37 cellular contexts compared by ENCODE assay signal in genomic region chr2:102850888-102851287, GRCh38.
"Had no signal": no experiment of that assay in that cellular context is flagged by ENCODE, and none has a peak within 500 bp of the region (broad histone marks: within the 10 kb centered on the region; RNA-seq: fewer than 3 reads in every experiment).

No MANE protein-coding gene starts in this region.

- FAIRE-seq: astrocyte, TTC549 had no signal

- H3K9me3 Mint-ChIP-seq: activated CD4-positive, alpha-beta T cell treated with anti-CD3 and anti-CD28 coated beads, Interleukin-2, amount 10 ng/mL, durations not matched to agents 24 days and 14 days; activated T-helper 1 cell treated with anti-CD3 and anti-CD28 coated beads, Interleukin-12 subunit alpha, Interleukin-12 subunit beta, Interleukin-2, Interleukin-4 antibody, amounts not matched to agents 30 ng/mL and 10 ng/mL and 1 ng/mL, durations not matched to agents 14 hours and 24 hours and 36 hours had no signal

- H3K27me3 ChIP-seq: adrenal gland, body of pancreas, brain microvascular endothelial cell, breast epithelium had no signal

- H3K4me1 ChIP-seq: body of pancreas, breast epithelium had no signal

- H3K9me3 ChIP-seq: adrenal gland, breast epithelium had no signal

- H3K27ac Mint-ChIP-seq: activated B cell treated with CpG ODN at 0.5 μM for 24 hours; activated CD4-positive, alpha-beta memory T cell treated with anti-CD3 and anti-CD28 coated beads for 36 hours; activated CD4-positive, alpha-beta T cell treated with anti-CD3 and anti-CD28 coated beads, Interleukin-2, amount 10 ng/mL, durations not matched to agents 24 days and 14 days; activated CD8-positive, alpha-beta T cell treated with anti-CD3 and anti-CD28 coated beads for 36 hours; activated naive CD4-positive, alpha-beta T cell treated with anti-CD3 and anti-CD28 coated beads for 36 hours; activated naive CD4-positive, alpha-beta T cell treated with anti-CD3 and anti-CD28 coated beads, Interleukin-2, amount 50 U/mL, for 72 hours; activated naive CD8-positive, alpha-beta T cell treated with anti-CD3 and anti-CD28 coated beads for 36 hours; activated T-cell treated with anti-CD3 and anti-CD28 coated beads, Interleukin-2, amount 50 U/mL, for 72 hours; activated T-helper 1 cell treated with anti-CD3 and anti-CD28 coated beads, Interleukin-12 subunit alpha, Interleukin-12 subunit beta, Interleukin-2, Interleukin-4 antibody, amounts not matched to agents 30 ng/mL and 10 ng/mL and 1 ng/mL, durations not matched to agents 14 hours and 24 hours and 36 hours; activated T-helper 17 cell treated with anti-CD3 and anti-CD28 coated beads, Interleukin-2, amount 50 U/mL, for 72 hours; T-helper 1 cell treated with Interleukin-12 subunit alpha and Interleukin-12 subunit beta and Interleukin-4 antibody, amounts not matched to agents 30 μg/mL and 1 μg/mL, for 36 hours; T-helper 2 cell treated with Interferon-gamma antibody and Interleukin-4, amounts not matched to agents 5 μg/mL and 100 μg/mL, for 36 hours had no signal

- H3K4me3 ChIP-seq: adrenal gland, body of pancreas, breast epithelium had no signal

- H3K36me3 Mint-ChIP-seq: activated CD4-positive, alpha-beta memory T cell treated with anti-CD3 and anti-CD28 coated beads for 36 hours had no signal

- H3K4me3 Mint-ChIP-seq: activated B cell treated with CpG ODN at 0.5 μM for 24 hours; activated CD4-positive, alpha-beta memory T cell treated with anti-CD3 and anti-CD28 coated beads for 36 hours; activated CD4-positive, alpha-beta T cell treated with anti-CD3 and anti-CD28 coated beads, Interleukin-2, amount 10 ng/mL, durations not matched to agents 24 days and 14 days; activated CD8-positive, alpha-beta T cell treated with anti-CD3 and anti-CD28 coated beads for 36 hours; activated naive CD4-positive, alpha-beta T cell treated with anti-CD3 and anti-CD28 coated beads for 36 hours; activated naive CD8-positive, alpha-beta T cell treated with anti-CD3 and anti-CD28 coated beads for 36 hours; activated T-cell treated with anti-CD3 and anti-CD28 coated beads, Interleukin-2, amount 50 U/mL, for 4 hours; activated T-cell treated with anti-CD3 and anti-CD28 coated beads, Interleukin-2, amount 50 U/mL, for 72 hours; activated T-helper 1 cell treated with anti-CD3 and anti-CD28 coated beads, Interleukin-12 subunit alpha, Interleukin-12 subunit beta, Interleukin-2, Interleukin-4 antibody, amounts not matched to agents 30 ng/mL and 10 ng/mL and 1 ng/mL, durations not matched to agents 14 hours and 24 hours and 36 hours; activated T-helper 17 cell treated with anti-CD3 and anti-CD28 coated beads, Interleukin-2, amount 50 U/mL, for 72 hours; T-helper 1 cell treated with Interleukin-12 subunit alpha and Interleukin-12 subunit beta and Interleukin-4 antibody, amounts not matched to agents 30 μg/mL and 1 μg/mL, for 36 hours; T-helper 2 cell treated with Interferon-gamma antibody and Interleukin-4, amounts not matched to agents 5 μg/mL and 100 μg/mL, for 36 hours had no signal

- ATAC-seq: activated CD8-positive, alpha-beta T cell treated with anti-CD3 and anti-CD28 coated beads for 36 hours; activated naive CD4-positive, alpha-beta T cell treated with anti-CD3 and anti-CD28 coated beads, Interleukin-2, amount 50 U/mL, for 72 hours; activated T-cell treated with anti-CD3 and anti-CD28 coated beads, Interleukin-2, amount 50 U/mL, for 4 hours; activated T-cell treated with anti-CD3 and anti-CD28 coated beads, Interleukin-2, amount 50 U/mL, for 72 hours; activated T-helper 17 cell treated with anti-CD3 and anti-CD28 coated beads, Interleukin-2, amount 50 U/mL, for 72 hours; body of pancreas had no signal

- H3K36me3 ChIP-seq: adrenal gland, brain microvascular endothelial cell, breast epithelium had no signal

- H3K4me1 Mint-ChIP-seq: activated B cell treated with CpG ODN at 0.5 μM for 24 hours; activated CD4-positive, alpha-beta T cell treated with anti-CD3 and anti-CD28 coated beads, Interleukin-2, amount 10 ng/mL, durations not matched to agents 24 days and 14 days; activated naive CD8-positive, alpha-beta T cell treated with anti-CD3 and anti-CD28 coated beads for 36 hours; activated T-helper 17 cell treated with anti-CD3 and anti-CD28 coated beads, Interleukin-2, amount 50 U/mL, for 72 hours had no signal

- DNase-seq: activated B cell treated with CpG ODN at 0.5 μM for 24 hours; activated CD4-positive, alpha-beta memory T cell treated with anti-CD3 and anti-CD28 coated beads for 36 hours; activated CD4-positive, alpha-beta T cell treated with anti-CD3 and anti-CD28 coated beads for 4 hours; activated CD4-positive, alpha-beta T cell treated with anti-CD3 and anti-CD28 coated beads, Interleukin-2, amount 10 ng/mL, durations not matched to agents 24 days and 14 days; activated CD4-positive, alpha-beta T cell treated with anti-CD3 and anti-CD28 coated beads, Interleukin-2, amount 50 U/mL, for 1 hour; activated CD4-positive, alpha-beta T cell treated with anti-CD3 and anti-CD28 coated beads, Interleukin-2, amount 50 U/mL, for 4 hours; activated CD4-positive, CD25-positive, alpha-beta regulatory T cell treated with anti-CD3 and anti-CD28 coated beads, Interleukin-2, amount 50 U/mL, for 72 hours; activated CD8-positive, alpha-beta memory T cell treated with anti-CD3 and anti-CD28 coated beads, Interleukin-2, amount 50 U/mL, for 4 hours; activated CD8-positive, alpha-beta T cell treated with anti-CD3 and anti-CD28 coated beads for 36 hours; activated effector memory CD4-positive, alpha-beta T cell treated with anti-CD3 and anti-CD28 coated beads, Interleukin-2, amount 50 U/mL, for 16 hours; activated gamma-delta T cell treated with Interleukin-2 at 50 U/mL for 16 hours; activated naive CD4-positive, alpha-beta T cell; activated naive CD4-positive, alpha-beta T cell treated with anti-CD3 and anti-CD28 coated beads for 36 hours; activated naive CD4-positive, alpha-beta T cell treated with anti-CD3 and anti-CD28 coated beads, Interleukin-2, amount 50 U/mL, for 16 hours; activated naive CD8-positive, alpha-beta T cell treated with anti-CD3 and anti-CD28 coated beads for 36 hours; activated T-cell treated with anti-CD3 and anti-CD28 coated beads for 4 hours; activated T-cell treated with anti-CD3 and anti-CD28 coated beads, Interleukin-2, amount 50 U/mL, for 1 hour; activated T-cell treated with anti-CD3 and anti-CD28 coated beads, Interleukin-2, amount 50 U/mL, for 4 hours; activated T-cell treated with anti-CD3 and anti-CD28 coated beads, Interleukin-2, amount 50 U/mL, for 72 hours; adrenal gland; amniotic stem cell; aorta; body of pancreas; brain microvascular endothelial cell; central memory CD4-positive, alpha-beta T cell; T-helper 1 cell; T-helper 2 cell; T-helper 9 cell had no signal

- H3K27ac ChIP-seq: adrenal gland, body of pancreas, brain microvascular endothelial cell, breast epithelium, VCaP had no signal
